In genomic region chr2:173982918-173983317, GRCh38 we compare ENCODE assay signal across 11 cellular contexts. TPM values are rescaled to one million over a fixed set of nuclear protein-coding genes. Genes with fewer than 3 reads are reported as not detected.
DNase-seq lines count a peak whose midpoint lies in the region; ATAC-seq and TF ChIP-seq lines count a peak whose summit lies in the region.
"Had no signal": no experiment of that assay in that cellular context is flagged by ENCODE, and none has a peak within 500 bp of the region (broad histone marks: within the 10 kb centered on the region; RNA-seq: fewer than 3 reads in every experiment).

No MANE protein-coding gene starts in this region.

- H3K27me3 ChIP-seq in upper lobe of right lung, result no peaks in the 10 kb centered on the region
- H3K27me3 ChIP-seq: left lung had no signal

- H3K36me3 ChIP-seq in upper lobe of right lung, result no peaks in the 10 kb centered on the region
- H3K36me3 ChIP-seq: left lung had no signal

- in situ Hi-C loops in astrocyte of the spinal cord (cut with HindIII; ENCODE audit: low sequenced_read_pairs), result no loop called here

- DNase-seq in NCI-H146 (lab: John Stamatoyannopoulos, UW) (peak; percentile 33), NCI-H146 treated with DMSO at 0.1 percent for 48 hours (lab: John Stamatoyannopoulos, UW; ENCODE audit: unreplicated experiment) (no peak), astrocyte of the spinal cord (ENCODE audit: low read depth, low spot score) (peak; percentile 78), hypothalamus (lab: John Stamatoyannopoulos, UW) (peak in 26 of 51 donors; percentile 6 to 67 (median 21)), upper lobe of right lung (no peak), epidermal melanocyte (ENCODE audit: insufficient read length, low spot score) (no peak)
- DNase-seq in effector CD8-positive, alpha-beta T cell (lab: John Stamatoyannopoulos, UW), result no peak
- DNase-seq: activated naive CD8-positive, alpha-beta T cell treated with anti-CD3 and anti-CD28 coated beads for 36 hours; left lung; stimulated activated CD4-positive, alpha-beta T cell treated with anti-CD3 and anti-CD28 coated beads, Interleukin-2, amount 100 ng/mL, for 24 hours had no signal

- no peak overlapping the region for H3K27ac ChIP-seq in upper lobe of right lung
- H3K27ac ChIP-seq: left lung had no signal

- TF ChIP-seq CTCF in astrocyte of the spinal cord (IDR thresholded peaks at IDR 0.05; ENCODE audit: low read depth, low read length) (no peak), upper lobe of right lung (IDR thresholded peaks at IDR 0.05) (no peak)

- H3K4me1 ChIP-seq in upper lobe of right lung, result peaks cover 19% of the 10 kb centered on the region

- no peaks in the 10 kb centered on the region for H3K9me3 ChIP-seq in upper lobe of right lung
- H3K9me3 ChIP-seq: left lung had no signal

- H3K4me3 ChIP-seq in astrocyte of the spinal cord (ENCODE audit: low read depth, low read length), result no peak overlapping the region
- no peak overlapping the region for H3K4me3 ChIP-seq in upper lobe of right lung
- H3K4me3 ChIP-seq: left lung had no signal

- ATAC-seq in upper lobe of right lung, result peak; percentile 17
- ATAC-seq in GM21786 (IDR thresholded peaks at IDR 0.05; ENCODE audit: unreplicated experiment), result no peak
- ATAC-seq: left lung had no signal

- intact Hi-C loops in upper lobe of right lung (cut with DNase I), result no loop called here

RNA-seq across cellular contexts. Expression of gene SP3, which starts 17.7 kb away (rescaled TPM):
- total RNA-seq in upper lobe of right lung, result 77.4 TPM

Comparison
In these comparisons a context has a peak if more than half of its experiments do, and no peak if none do; other contexts are left out.
1. DNase-seq: peak in NCI-H146 (single experiment), astrocyte of the spinal cord (single experiment) and hypothalamus (26 of 51); none in NCI-H146 treated with DMSO at 0.1 percent for 48 hours (single experiment), upper lobe of right lung (single experiment), epidermal melanocyte (single experiment) and effector CD8-positive, alpha-beta T cell (single experiment).